18 cellular contexts compared by ENCODE assay signal in genomic region chr12:50013361-50014147, GRCh38.
DNase-seq lines count a peak whose midpoint lies in the region; ATAC-seq and TF ChIP-seq lines count a peak whose summit lies in the region.
"Had no signal": no experiment of that assay in that cellular context is flagged by ENCODE, and none has a peak within 500 bp of the region (broad histone marks: within the 10 kb centered on the region; RNA-seq: fewer than 3 reads in every experiment).

No MANE protein-coding gene starts in this region.

- no peak overlapping the region for H3K27ac ChIP-seq in DND-41 (ENCODE audit: low read length)
- H3K27ac ChIP-seq: heart right ventricle, parathyroid adenoma had no signal

- peaks cover 39% of the 10 kb centered on the region for H3K36me3 Mint-ChIP-seq in nephron progenitor cell (ENCODE audit: low read depth)

- H4K20me1 ChIP-seq in DND-41 (ENCODE audit: insufficient read depth, low read length) = peaks cover 25% of the 10 kb centered on the region

- H3K4me3 Mint-ChIP-seq in nephron progenitor cell = no peak overlapping the region
- H3K4me3 Mint-ChIP-seq: activated B cell treated with CpG ODN at 0.5 μM for 24 hours; activated T-cell treated with anti-CD3 and anti-CD28 coated beads, Interleukin-2, amount 50 U/mL, for 24 hours; CD8-positive, alpha-beta T cell had no signal

- no peak for TF ChIP-seq CTCF in DND-41 (IDR thresholded peaks at IDR 0.05; ENCODE audit: borderline replicate concordance, extremely low read depth, low read length, poor library complexity, severe bottlenecking)
- TF ChIP-seq CTCF in nephron progenitor cell (IDR thresholded peaks at IDR 0.05) = no peak

- H3K36me3 ChIP-seq in DND-41 (ENCODE audit: insufficient read depth, low read length) = peaks cover 74% of the 10 kb centered on the region

- no peak overlapping the region for H3K9ac ChIP-seq in DND-41 (ENCODE audit: low read depth, low read length)
- H3K9ac ChIP-seq: parathyroid adenoma had no signal

- no peaks in the 10 kb centered on the region for H3K4me1 ChIP-seq in DND-41 (ENCODE audit: insufficient read depth, low read length)
- H3K4me1 ChIP-seq: parathyroid adenoma had no signal

- H3K79me2 ChIP-seq in DND-41 (ENCODE audit: insufficient read depth, low read length) = peaks cover 92% of the 10 kb centered on the region
- H3K79me2 ChIP-seq: parathyroid adenoma had no signal

- H3K4me2 ChIP-seq in DND-41 (ENCODE audit: insufficient read depth, low read length) = no peak overlapping the region

- H3K9me3 Mint-ChIP-seq in nephron progenitor cell = no peaks in the 10 kb centered on the region
- H3K9me3 Mint-ChIP-seq: activated B cell treated with CpG ODN at 0.5 μM for 24 hours; activated T-cell treated with anti-CD3 and anti-CD28 coated beads, Interleukin-2, amount 50 U/mL, for 24 hours; CD8-positive, alpha-beta T cell had no signal

- DNase-seq in DND-41 = no peak
- DNase-seq in astrocyte of the hippocampus (ENCODE audit: low read depth, low spot score) = peak; percentile 36
- DNase-seq in nephron progenitor cell = no peak
- no peak for DNase-seq in NCI-H146 (lab: John Stamatoyannopoulos, UW)
- DNase-seq in HCEC 1CT = no peak
- no peak for DNase-seq in NCI-H1417 treated with DMSO at 0.1 percent for 48 hours (lab: John Stamatoyannopoulos, UW)
- DNase-seq: activated B cell treated with CpG ODN at 0.5 μM for 24 hours; activated T-cell treated with anti-CD3 and anti-CD28 coated beads, Interleukin-2, amount 50 U/mL, for 24 hours; CD8-positive, alpha-beta T cell; erythroblast; heart right ventricle; KBM-7; NCI-H187; NCI-H524; small intestine; stimulated activated naive CD4-positive, alpha-beta T cell had no signal

- ATAC-seq in DND-41 (ENCODE audit: insufficient read depth, low read depth) = peak; percentile 50; the same call in 2 of the 3 replicates
- ATAC-seq in HG02610 (IDR thresholded peaks at IDR 0.05; ENCODE audit: unreplicated experiment) = peak; percentile 49
- ATAC-seq: CD8-positive, alpha-beta T cell; heart right ventricle had no signal

- H3K4me3 ChIP-seq in DND-41 (ENCODE audit: low read depth in 1 of 2, low read length in 2 of 2) = no peak overlapping the region
- H3K4me3 ChIP-seq: heart right ventricle had no signal

- peak overlapping the region; percentile 29 for H3K27ac Mint-ChIP-seq in nephron progenitor cell
- H3K27ac Mint-ChIP-seq: activated B cell treated with CpG ODN at 0.5 μM for 24 hours; activated T-cell treated with anti-CD3 and anti-CD28 coated beads, Interleukin-2, amount 50 U/mL, for 24 hours; CD8-positive, alpha-beta T cell had no signal

- H3K27me3 Mint-ChIP-seq in nephron progenitor cell (ENCODE audit: low read depth, poor library complexity) = no peaks in the 10 kb centered on the region
- H3K27me3 Mint-ChIP-seq: activated B cell treated with CpG ODN at 0.5 μM for 24 hours; activated T-cell treated with anti-CD3 and anti-CD28 coated beads, Interleukin-2, amount 50 U/mL, for 24 hours had no signal

- no peaks in the 10 kb centered on the region for H3K4me1 Mint-ChIP-seq in nephron progenitor cell
- H3K4me1 Mint-ChIP-seq: activated B cell treated with CpG ODN at 0.5 μM for 24 hours had no signal

- no peaks in the 10 kb centered on the region for H3K27me3 ChIP-seq in DND-41 (ENCODE audit: insufficient read depth, low read length, poor library complexity)
- H3K27me3 ChIP-seq: heart right ventricle had no signal

- H3K9me3 ChIP-seq in DND-41 (ENCODE audit: insufficient read depth, low read length, severe bottlenecking) = no peaks in the 10 kb centered on the region
- H3K9me3 ChIP-seq: heart right ventricle had no signal

- H2AFZ ChIP-seq in DND-41 (ENCODE audit: low read depth, low read length) = no peak overlapping the region
- H2AFZ ChIP-seq: parathyroid adenoma had no signal
